Comparison of ENCODE assay signal across 10 cellular contexts in the genomic region with DNA sequence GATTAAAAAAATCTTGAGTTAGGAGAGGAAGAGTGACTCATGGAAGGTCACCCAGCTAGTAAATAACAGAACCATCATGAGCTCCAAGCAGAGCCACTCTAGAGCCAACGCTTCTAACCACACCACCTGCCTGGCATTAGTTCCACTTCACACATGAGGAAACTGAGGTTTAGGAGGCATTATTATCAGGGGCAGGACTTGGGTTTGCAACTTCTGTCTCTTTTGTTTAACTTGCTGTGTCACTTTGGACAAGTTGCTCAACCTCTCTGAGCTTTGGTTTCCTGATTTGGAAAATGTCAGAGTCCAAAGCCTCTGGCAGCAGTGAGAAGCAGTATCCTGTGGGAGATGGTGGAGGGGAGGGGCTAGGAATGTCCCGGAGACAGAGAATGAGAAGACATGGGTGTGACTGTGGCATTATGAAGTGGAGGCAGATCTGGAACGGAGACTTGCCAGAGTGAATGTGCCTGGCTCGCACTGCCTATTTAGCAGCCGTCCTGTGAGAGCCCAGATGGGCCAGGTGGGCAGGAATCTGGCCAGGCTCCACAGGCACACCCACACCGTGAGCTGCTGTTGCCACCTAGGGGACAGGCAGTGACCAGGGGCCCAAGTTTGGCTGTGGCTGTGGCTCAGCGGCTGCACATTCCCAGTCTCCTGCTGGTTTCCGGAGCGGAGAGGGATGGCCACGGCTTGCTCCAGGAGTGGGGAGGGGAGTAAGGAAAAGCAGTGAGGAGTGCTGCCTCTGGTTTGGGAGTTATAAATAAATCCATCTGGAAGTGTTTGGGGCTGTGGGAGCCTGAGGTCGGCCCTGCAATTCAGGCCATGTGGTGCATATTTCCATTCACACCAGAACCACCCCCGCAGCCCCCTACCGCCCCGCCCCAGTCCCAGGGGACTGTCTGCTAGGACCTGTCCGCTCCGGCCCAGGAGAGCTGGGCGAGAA.
DNase-seq lines count a peak whose midpoint lies in the region; ATAC-seq and TF ChIP-seq lines count a peak whose summit lies in the region.
"Had no signal": no experiment of that assay in that cellular context is flagged by ENCODE, and none has a peak within 500 bp of the region (broad histone marks: within the 10 kb centered on the region; RNA-seq: fewer than 3 reads in every experiment).

No MANE protein-coding gene starts in this region.

- H3K27me3 Mint-ChIP-seq in T-helper 17 cell = peaks cover 10% of the 10 kb centered on the region

- H3K27me3 ChIP-seq in GM23248 (replicated peaks; ENCODE audit: insufficient read depth) (no peaks in the 10 kb centered on the region), sigmoid colon (no peaks in the 10 kb centered on the region)
- H3K27me3 ChIP-seq: SJSA1 had no signal

- H4K20me1 ChIP-seq in GM23248 (ENCODE audit: insufficient read depth) = no peaks in the 10 kb centered on the region

- H3K4me2 ChIP-seq in GM23248 (ENCODE audit: unreplicated experiment) = peak overlapping the region; percentile 65

- no peaks in the 10 kb centered on the region for H3K9me2 ChIP-seq in GM23248 (ENCODE audit: insufficient read depth)

- no peak overlapping the region for H3K27ac Mint-ChIP-seq in T-helper 17 cell
- H3K27ac Mint-ChIP-seq in stimulated activated effector memory CD8-positive, alpha-beta T cell treated with anti-CD3 and anti-CD28 coated beads, Interleukin-12 subunit alpha, Interleukin-12 subunit beta, amount 100 ng/mL, for 72 hours = no peak overlapping the region
- H3K27ac Mint-ChIP-seq: natural killer cell treated with Interleukin-12 subunit alpha and Interleukin-12 subunit beta and Interleukin-15 and Interleukin-18, amount 100 ng/mL, for 72 hours had no signal

- DNase-seq in GM23248 = peak; percentile 44
- no peak for DNase-seq in T-helper 17 cell
- DNase-seq in left ventricle myocardium superior = peak; percentile 49
- peak; percentile 74 for DNase-seq in sigmoid colon
- DNase-seq in SKM-1 (lab: John Stamatoyannopoulos, UW; ENCODE audit: unreplicated experiment) = no peak
- DNase-seq in stimulated activated CD4-positive, alpha-beta T cell treated with anti-CD3 and anti-CD28 coated beads, Interleukin-4, amount 100 ng/mL, for 24 hours = no peak
- no peak for DNase-seq in activated CD4-positive, alpha-beta T cell treated with anti-CD3 and anti-CD28 coated beads for 4 hours
- no peak for DNase-seq in stimulated activated effector memory CD8-positive, alpha-beta T cell treated with anti-CD3 and anti-CD28 coated beads, Interleukin-12 subunit alpha, Interleukin-12 subunit beta, amount 100 ng/mL, for 72 hours (ENCODE audit: low spot score in 2 of 2)

- peak overlapping the region; percentile 19 for H3K4me3 Mint-ChIP-seq in T-helper 17 cell
- no peak overlapping the region for H3K4me3 Mint-ChIP-seq in stimulated activated effector memory CD8-positive, alpha-beta T cell treated with anti-CD3 and anti-CD28 coated beads, Interleukin-12 subunit alpha, Interleukin-12 subunit beta, amount 100 ng/mL, for 72 hours
- H3K4me3 Mint-ChIP-seq: natural killer cell treated with Interleukin-12 subunit alpha and Interleukin-12 subunit beta and Interleukin-15 and Interleukin-18, amount 100 ng/mL, for 72 hours had no signal

- H3K79me2 ChIP-seq in GM23248 (ENCODE audit: insufficient read depth) = no peaks in the 10 kb centered on the region

- no peaks in the 10 kb centered on the region for H3K9me3 Mint-ChIP-seq in stimulated activated effector memory CD8-positive, alpha-beta T cell treated with anti-CD3 and anti-CD28 coated beads, Interleukin-12 subunit alpha, Interleukin-12 subunit beta, amount 100 ng/mL, for 72 hours
- H3K9me3 Mint-ChIP-seq: natural killer cell treated with Interleukin-12 subunit alpha and Interleukin-12 subunit beta and Interleukin-15 and Interleukin-18, amount 100 ng/mL, for 72 hours had no signal

- H3K4me1 Mint-ChIP-seq in T-helper 17 cell = peaks cover 2% of the 10 kb centered on the region
- peaks cover 2% of the 10 kb centered on the region for H3K4me1 Mint-ChIP-seq in stimulated activated effector memory CD8-positive, alpha-beta T cell treated with anti-CD3 and anti-CD28 coated beads, Interleukin-12 subunit alpha, Interleukin-12 subunit beta, amount 100 ng/mL, for 72 hours

- H3K36me3 Mint-ChIP-seq in T-helper 17 cell (ENCODE audit: low read depth) = no peaks in the 10 kb centered on the region
- H3K36me3 Mint-ChIP-seq in stimulated activated effector memory CD8-positive, alpha-beta T cell treated with anti-CD3 and anti-CD28 coated beads, Interleukin-12 subunit alpha, Interleukin-12 subunit beta, amount 100 ng/mL, for 72 hours = no peaks in the 10 kb centered on the region
- H3K36me3 Mint-ChIP-seq: natural killer cell treated with Interleukin-12 subunit alpha and Interleukin-12 subunit beta and Interleukin-15 and Interleukin-18, amount 100 ng/mL, for 72 hours had no signal

- peak overlapping the region; percentile 17; the same call in 1 of the 2 replicates for H3K9ac ChIP-seq in GM23248

- H2AFZ ChIP-seq in GM23248 = no peak overlapping the region

- no peak for TF ChIP-seq POLR2A in sigmoid colon (IDR thresholded peaks at IDR 0.05)

- H3F3A ChIP-seq in GM23248 (ENCODE audit: insufficient read depth) = no peaks in the 10 kb centered on the region

- in situ Hi-C loops in GM23248 (cut with MboI) = loop anchor here (10.0 to 25.0 kb wide), 2 partner anchors 121 to 533 kb away; no protein-coding TSS in a partner anchor

- no peaks in the 10 kb centered on the region for H3K36me3 ChIP-seq in GM23248 (ENCODE audit: low read depth)
- no peaks in the 10 kb centered on the region for H3K36me3 ChIP-seq in sigmoid colon
- H3K36me3 ChIP-seq: SJSA1 had no signal

- H3K9me3 ChIP-seq in GM23248 (ENCODE audit: low read depth) = no peaks in the 10 kb centered on the region
- H3K9me3 ChIP-seq in T-helper 17 cell (ENCODE audit: control insufficient read depth, low read length, poor library complexity, severe bottlenecking) = no peaks in the 10 kb centered on the region
- H3K9me3 ChIP-seq in sigmoid colon = no peaks in the 10 kb centered on the region
- H3K9me3 ChIP-seq: SJSA1 had no signal

- ATAC-seq in T-helper 17 cell (no peak), left ventricle myocardium superior (peak; percentile 88)
- ATAC-seq in stimulated activated effector memory CD8-positive, alpha-beta T cell treated with anti-CD3 and anti-CD28 coated beads, Interleukin-12 subunit alpha, Interleukin-12 subunit beta, amount 100 ng/mL, for 72 hours = no peak
- ATAC-seq: natural killer cell treated with Interleukin-12 subunit alpha and Interleukin-12 subunit beta and Interleukin-15 and Interleukin-18, amount 100 ng/mL, for 72 hours had no signal

- intact Hi-C loops in left ventricle myocardium superior (cut with micrococcal nuclease) (no loop called here), sigmoid colon (cut with DNase I) (loop anchor here (5.0 kb wide), 1 partner anchor 92 kb away; the partner anchor contains the start of gene NHSL2)

- 0 to 5% methylated on average over 8 to 13 of the region's 17 CpGs for WGBS in GM23248 (ENCODE audit: low coverage in 1 of 2, low lambda C conversion rate in 2 of 2, missing lambda C conversion rate in 2 of 2), 2 experiments
- whole genome bisulfite sequencing in sigmoid colon, 2 donors = 37 to 57% methylated on average over 17 of the region's 17 CpGs

- H3K27ac ChIP-seq in GM23248 (no peak overlapping the region), sigmoid colon (peak overlapping the region; percentile 23 to 70 (median 53))
- H3K27ac ChIP-seq: SJSA1 had no signal

- no peak for TF ChIP-seq EP300 in sigmoid colon (IDR thresholded peaks at IDR 0.05)

- peak overlapping the region; percentile 33; the same call in 1 of the 2 replicates for H3K4me3 ChIP-seq in GM23248
- H3K4me3 ChIP-seq in sigmoid colon = no peak overlapping the region
- H3K4me3 ChIP-seq: SJSA1 had no signal

- no peak for TF ChIP-seq CTCF in sigmoid colon (IDR thresholded peaks at IDR 0.05)

- peaks cover 17% of the 10 kb centered on the region for H3K4me1 ChIP-seq in GM23248 (ENCODE audit: insufficient read depth)
- peaks cover 0 to 12% (median 8%) of the 10 kb centered on the region in 4 donors for H3K4me1 ChIP-seq in sigmoid colon

Comparison
In these comparisons a context has a peak if more than half of its experiments do, and no peak if none do; other contexts are left out.
1. DNase-seq: peak in GM23248 (single experiment), left ventricle myocardium superior (single experiment) and sigmoid colon (single experiment); none in T-helper 17 cell (0 of 3), SKM-1 (single experiment), stimulated activated CD4-positive, alpha-beta T cell treated with anti-CD3 and anti-CD28 coated beads, Interleukin-4, amount 100 ng/mL, for 24 hours (single experiment), activated CD4-positive, alpha-beta T cell treated with anti-CD3 and anti-CD28 coated beads for 4 hours (0 of 2) and stimulated activated effector memory CD8-positive, alpha-beta T cell treated with anti-CD3 and anti-CD28 coated beads, Interleukin-12 subunit alpha, Interleukin-12 subunit beta, amount 100 ng/mL, for 72 hours (0 of 2).